ENCODE assay signal across 9 cellular contexts in genomic region chr19:55546822-55547614, GRCh38. TPM values are rescaled to one million over a fixed set of nuclear protein-coding genes. Genes with fewer than 3 reads are reported as not detected.
DNase-seq lines count a peak whose midpoint lies in the region; ATAC-seq, FAIRE-seq and TF ChIP-seq lines count a peak whose summit lies in the region.
"Had no signal": no experiment of that assay in that cellular context is flagged by ENCODE, and none has a peak within 500 bp of the region (broad histone marks: within the 10 kb centered on the region; RNA-seq: fewer than 3 reads in every experiment).

No MANE protein-coding gene starts in this region.

- peak overlapping the region; percentile 67 for H2AK9ac ChIP-seq in IMR-90 (replicated peaks; ENCODE audit: low read depth, low read length, poor library complexity)

- peak overlapping the region; percentile 43 for H3K18ac ChIP-seq in IMR-90 (ENCODE audit: low read depth, low read length)
- H3K18ac ChIP-seq in mesendoderm (ENCODE audit: low read length), result no peak overlapping the region

- H3K4ac ChIP-seq in IMR-90 (ENCODE audit: low read depth, low read length) (peak overlapping the region; percentile 76), mesendoderm (ENCODE audit: low read depth, low read length) (no peak overlapping the region)

- H2BK20ac ChIP-seq in IMR-90 (ENCODE audit: low read depth, low read length), result peak overlapping the region; percentile 83

- CTCF ChIA-PET in A549 (lab: Yijun Ruan, JAX) (interaction anchor here (1.0 to 7.6 kb wide), 12 partner anchors 12 to 406 kb away, joined by 3 to 43 read pairs (median 8); partner anchors contain the start of gene ZNF865), IMR-90 (lab: Yijun Ruan, JAX) (interaction anchor here (1.2 kb wide), 1 partner anchor 30 kb away, joined by 3 read pairs; no protein-coding TSS in a partner anchor)
- CTCF ChIA-PET in activated CD8-positive, alpha-beta memory T cell treated with anti-CD3 and anti-CD28 coated beads, Interleukin-2, amount 10 ng/mL, durations not matched to agents 7 days and 5 days (lab: Charles Lee), result interaction anchor here (1.7 kb wide), 1 partner anchor 84 kb away, joined by 4 read pairs; no protein-coding TSS in a partner anchor
- CTCF ChIA-PET in activated CD8-positive, alpha-beta T cell treated with anti-CD3 and anti-CD28 coated beads, Interleukin-2, amount 10 ng/mL, durations not matched to agents 7 days and 5 days (lab: Charles Lee), result no interaction called here

- H4K20me1 ChIP-seq in IMR-90 (ENCODE audit: insufficient read depth, low read length), result no peaks in the 10 kb centered on the region

- TF ChIP-seq RAD21 in A549 (conservative IDR thresholded peaks at IDR 0.05 in 1 of 2, IDR thresholded peaks at IDR 0.05 in 1 of 2) (0 out of 5 replicates have a peak, but pooled peaks of 1 of the 2 experiments have one; percentile 11), IMR-90 (IDR thresholded peaks at IDR 0.05; ENCODE audit: low read length) (0 out of 2 replicates have a peak, but pooled peaks have one; percentile 3)

- H3K36me3 Mint-ChIP-seq in dendritic cell treated with granulocyte-macrophage colony-stimulating factor and Interleukin-4, amounts not matched to agents 40 ng/mL and 50 ng/mL, for 4 days (ENCODE audit: low read depth), result no peaks in the 10 kb centered on the region
- H3K36me3 Mint-ChIP-seq in activated CD8-positive, alpha-beta memory T cell treated with anti-CD3 and anti-CD28 coated beads, Interleukin-2, amount 10 ng/mL, durations not matched to agents 7 days and 5 days, result no peaks in the 10 kb centered on the region
- H3K36me3 Mint-ChIP-seq in mesothelial cell of epicardium, result no peaks in the 10 kb centered on the region
- H3K36me3 Mint-ChIP-seq in activated CD8-positive, alpha-beta T cell treated with anti-CD3 and anti-CD28 coated beads, Interleukin-2, amount 10 ng/mL, durations not matched to agents 7 days and 5 days (ENCODE audit: low read depth), result no peaks in the 10 kb centered on the region

- H3K4me1 Mint-ChIP-seq in dendritic cell treated with granulocyte-macrophage colony-stimulating factor and Interleukin-4, amounts not matched to agents 40 ng/mL and 50 ng/mL, for 4 days (ENCODE audit: low read depth), result peaks cover 28% of the 10 kb centered on the region
- H3K4me1 Mint-ChIP-seq in activated CD8-positive, alpha-beta memory T cell treated with anti-CD3 and anti-CD28 coated beads, Interleukin-2, amount 10 ng/mL, durations not matched to agents 7 days and 5 days, result no peaks in the 10 kb centered on the region
- H3K4me1 Mint-ChIP-seq in mesothelial cell of epicardium, result peaks cover 18% of the 10 kb centered on the region
- no peaks in the 10 kb centered on the region for H3K4me1 Mint-ChIP-seq in activated CD8-positive, alpha-beta T cell treated with anti-CD3 and anti-CD28 coated beads, Interleukin-2, amount 10 ng/mL, durations not matched to agents 7 days and 5 days (ENCODE audit: low read depth)

- no peak for FAIRE-seq in A549 (lab: Jason Lieb, UNC)

- H3K79me1 ChIP-seq in IMR-90 (ENCODE audit: low read depth in 1 of 2, low read length in 2 of 2) (no peaks in the 10 kb centered on the region), mesendoderm (ENCODE audit: low read length) (no peaks in the 10 kb centered on the region)

- H4K5ac ChIP-seq in IMR-90 (ENCODE audit: low read depth, low read length) (peak overlapping the region; percentile 76), mesendoderm (ENCODE audit: low read length) (no peak overlapping the region)

- H3K4me1 ChIP-seq in A549, result peaks cover 63% of the 10 kb centered on the region
- peaks cover 26% of the 10 kb centered on the region for H3K4me1 ChIP-seq in IMR-90 (ENCODE audit: control insufficient read depth, insufficient read depth, low read length)
- H3K4me1 ChIP-seq in mesendoderm (ENCODE audit: control insufficient read depth, low read depth, low read length), result no peaks in the 10 kb centered on the region

- H3K4me3 ChIP-seq in A549, result peak overlapping the region; percentile 18; the same call in 2 of the 3 replicates
- no peak overlapping the region for H3K4me3 ChIP-seq in IMR-90 (ENCODE audit: insufficient read depth, low read depth, low read length)
- H3K4me3 ChIP-seq in mesendoderm (ENCODE audit: low read length), result no peak overlapping the region

- H3K56ac ChIP-seq in IMR-90 (ENCODE audit: extremely low read depth, insufficient read depth, low read length), result no peak overlapping the region
- peak overlapping the region; percentile 7 for H3K56ac ChIP-seq in mesendoderm (ENCODE audit: low read length)

- peak overlapping the region; percentile 97 to 99 for H3K27ac ChIP-seq in A549
- H3K27ac ChIP-seq in IMR-90 (ENCODE audit: insufficient read depth, low read length), result peak overlapping the region; percentile 48; the same call in 1 of the 2 replicates
- no peak overlapping the region for H3K27ac ChIP-seq in mesendoderm (ENCODE audit: low read depth, low read length)

- intact Hi-C loops in IMR-90 (cut with micrococcal nuclease), result no loop called here
- intact Hi-C loops in dendritic cell treated with granulocyte-macrophage colony-stimulating factor and Interleukin-4, amounts not matched to agents 40 ng/mL and 50 ng/mL, for 4 days (cut with micrococcal nuclease), result no loop called here

- ATAC-seq in A549 (peak; percentile 33 to 47), IMR-90 (ENCODE audit: low read depth) (peak; percentile 12)
- no peak for ATAC-seq in activated CD8-positive, alpha-beta memory T cell treated with anti-CD3 and anti-CD28 coated beads, Interleukin-2, amount 10 ng/mL, durations not matched to agents 7 days and 5 days
- no peak for ATAC-seq in activated CD8-positive, alpha-beta T cell treated with anti-CD3 and anti-CD28 coated beads, Interleukin-2, amount 10 ng/mL, durations not matched to agents 7 days and 5 days

- H3K27me3 ChIP-seq in IMR-90 (ENCODE audit: control insufficient read depth, insufficient read depth, low read length), result no peaks in the 10 kb centered on the region
- H3K27me3 ChIP-seq in mesendoderm (ENCODE audit: insufficient read depth, low read length, poor library complexity), result no peaks in the 10 kb centered on the region

- H3K36me3 ChIP-seq in IMR-90 (ENCODE audit: control insufficient read depth, insufficient read depth, low read length) (no peaks in the 10 kb centered on the region), mesendoderm (ENCODE audit: control insufficient read depth, insufficient read depth, low read length) (no peaks in the 10 kb centered on the region)

- H3K4me3 Mint-ChIP-seq in dendritic cell treated with granulocyte-macrophage colony-stimulating factor and Interleukin-4, amounts not matched to agents 40 ng/mL and 50 ng/mL, for 4 days, result no peak overlapping the region
- H3K4me3 Mint-ChIP-seq in activated CD8-positive, alpha-beta memory T cell treated with anti-CD3 and anti-CD28 coated beads, Interleukin-2, amount 10 ng/mL, durations not matched to agents 7 days and 5 days, result no peak overlapping the region
- H3K4me3 Mint-ChIP-seq in mesothelial cell of epicardium, result no peak overlapping the region
- H3K4me3 Mint-ChIP-seq in activated CD8-positive, alpha-beta T cell treated with anti-CD3 and anti-CD28 coated beads, Interleukin-2, amount 10 ng/mL, durations not matched to agents 7 days and 5 days, result no peak overlapping the region

- peaks cover 9% of the 10 kb centered on the region; the same call in 1 of the 2 replicates for H3K9me1 ChIP-seq in IMR-90 (ENCODE audit: insufficient read depth, low read length)

- POLR2A ChIA-PET in A549 (lab: Yijun Ruan, JAX), result interaction anchor here (0.6 to 4.7 kb wide), 5 partner anchors 21 to 239 kb away, joined by 3 to 44 read pairs (median 4); partner anchors contain the start of genes FIZ1, ZNF524 and ZNF865
- POLR2A ChIA-PET in IMR-90 (lab: Charles Lee; ENCODE audit: unreplicated experiment), result no interaction called here
- POLR2A ChIA-PET in activated CD8-positive, alpha-beta T cell treated with anti-CD3 and anti-CD28 coated beads, Interleukin-2, amount 10 ng/mL, durations not matched to agents 7 days and 5 days (lab: Charles Lee), result no interaction called here

- H3K9me3 ChIP-seq in A549 (no peaks in the 10 kb centered on the region), IMR-90 (ENCODE audit: control insufficient read depth, insufficient read depth, low read length) (no peaks in the 10 kb centered on the region; the same call in 1 of the 2 replicates)

- H3K23ac ChIP-seq in IMR-90 (ENCODE audit: low read depth, low read length) (peak overlapping the region; percentile 72; the same call in 1 of the 2 replicates), mesendoderm (ENCODE audit: low read length) (no peak overlapping the region)

- H3K27ac Mint-ChIP-seq in dendritic cell treated with granulocyte-macrophage colony-stimulating factor and Interleukin-4, amounts not matched to agents 40 ng/mL and 50 ng/mL, for 4 days, result peak overlapping the region; percentile 51
- no peak overlapping the region for H3K27ac Mint-ChIP-seq in activated CD8-positive, alpha-beta memory T cell treated with anti-CD3 and anti-CD28 coated beads, Interleukin-2, amount 10 ng/mL, durations not matched to agents 7 days and 5 days
- H3K27ac Mint-ChIP-seq in mesothelial cell of epicardium, result no peak overlapping the region
- H3K27ac Mint-ChIP-seq in activated CD8-positive, alpha-beta T cell treated with anti-CD3 and anti-CD28 coated beads, Interleukin-2, amount 10 ng/mL, durations not matched to agents 7 days and 5 days, result no peak overlapping the region

- H3K9ac ChIP-seq in IMR-90 (ENCODE audit: low read depth, low read length), result no peak overlapping the region
- no peak overlapping the region for H3K9ac ChIP-seq in mesendoderm (ENCODE audit: low read length)

- BruUV-seq in IMR-90 (replicated peaks; lab: Mats Ljungman, UMichigan), result no TSS peak

- peak overlapping the region; percentile 70 for H4K91ac ChIP-seq in IMR-90 (ENCODE audit: insufficient read depth, low read depth, low read length)

- no peaks in the 10 kb centered on the region for H3K79me2 ChIP-seq in mesendoderm (ENCODE audit: control insufficient read depth, insufficient read depth, low read length)

- TF ChIP-seq POLR2A in A549 (IDR thresholded peaks at IDR 0.05; ENCODE audit: low read length), result no peak
- TF ChIP-seq POLR2A in IMR-90 (IDR thresholded peaks at IDR 0.05; ENCODE audit: low read depth, low read length), result no peak

- H2BK120ac ChIP-seq in IMR-90 (ENCODE audit: low read depth, low read length), result peak overlapping the region; percentile 80
- H2BK120ac ChIP-seq in mesendoderm (ENCODE audit: low read depth, low read length), result no peak overlapping the region

- H3K14ac ChIP-seq in IMR-90 (replicated peaks; ENCODE audit: low read depth, low read length), result peak overlapping the region; percentile 85

- peak overlapping the region; percentile 93 for H2AK5ac ChIP-seq in IMR-90 (ENCODE audit: low read depth, low read length)
- H2AK5ac ChIP-seq in mesendoderm (ENCODE audit: low read length), result no peak overlapping the region

- H3K27me3 Mint-ChIP-seq in dendritic cell treated with granulocyte-macrophage colony-stimulating factor and Interleukin-4, amounts not matched to agents 40 ng/mL and 50 ng/mL, for 4 days, result peaks cover 34% of the 10 kb centered on the region
- peaks cover 12% of the 10 kb centered on the region for H3K27me3 Mint-ChIP-seq in activated CD8-positive, alpha-beta memory T cell treated with anti-CD3 and anti-CD28 coated beads, Interleukin-2, amount 10 ng/mL, durations not matched to agents 7 days and 5 days
- peaks cover 16% of the 10 kb centered on the region for H3K27me3 Mint-ChIP-seq in mesothelial cell of epicardium (ENCODE audit: low read depth)
- peaks cover 3% of the 10 kb centered on the region for H3K27me3 Mint-ChIP-seq in activated CD8-positive, alpha-beta T cell treated with anti-CD3 and anti-CD28 coated beads, Interleukin-2, amount 10 ng/mL, durations not matched to agents 7 days and 5 days (ENCODE audit: low read depth)

- no peak for TF ChIP-seq CTCF in A549 (IDR thresholded peaks at IDR 0.05)
- no peak for TF ChIP-seq CTCF in IMR-90 (conservative IDR thresholded peaks at IDR 0.05; ENCODE audit: low read depth, low read length)
- no peak for TF ChIP-seq CTCF in mesothelial cell of epicardium (IDR thresholded peaks at IDR 0.05; ENCODE audit: unreplicated experiment)

- no peak for TF ChIP-seq EP300 in A549 (IDR thresholded peaks at IDR 0.05)

- peak overlapping the region; percentile 80 for H2BK5ac ChIP-seq in IMR-90 (ENCODE audit: low read depth, low read length, poor library complexity, severe bottlenecking)
- H2BK5ac ChIP-seq in mesendoderm (ENCODE audit: low read length), result no peak overlapping the region

- H4K8ac ChIP-seq in IMR-90 (ENCODE audit: low read depth in 2 of 2, low read length in 2 of 2) (peak overlapping the region; percentile 15 to 47), mesendoderm (ENCODE audit: low read depth, low read length) (no peak overlapping the region)

- no peaks in the 10 kb centered on the region for H3K9me3 Mint-ChIP-seq in dendritic cell treated with granulocyte-macrophage colony-stimulating factor and Interleukin-4, amounts not matched to agents 40 ng/mL and 50 ng/mL, for 4 days
- H3K9me3 Mint-ChIP-seq in activated CD8-positive, alpha-beta memory T cell treated with anti-CD3 and anti-CD28 coated beads, Interleukin-2, amount 10 ng/mL, durations not matched to agents 7 days and 5 days (ENCODE audit: low read depth), result no peaks in the 10 kb centered on the region
- peaks cover 6% of the 10 kb centered on the region for H3K9me3 Mint-ChIP-seq in mesothelial cell of epicardium
- no peaks in the 10 kb centered on the region for H3K9me3 Mint-ChIP-seq in activated CD8-positive, alpha-beta T cell treated with anti-CD3 and anti-CD28 coated beads, Interleukin-2, amount 10 ng/mL, durations not matched to agents 7 days and 5 days (ENCODE audit: insufficient read depth)

- H2BK15ac ChIP-seq in IMR-90 (ENCODE audit: low read depth, low read length), result peak overlapping the region; percentile 96; the same call in 2 of the 3 replicates
- no peak overlapping the region for H2BK15ac ChIP-seq in mesendoderm (replicated peaks; ENCODE audit: low read depth)

- WGBS in A549 (ENCODE audit: missing lambda C conversion rate), result 7% methylated on average over 17 of the region's 17 CpGs
- 48% methylated on average over 3 of the region's 17 CpGs; no CpG with 5 or more reads in 1 of the 2 experiments for WGBS in IMR-90 (ENCODE audit: extremely low coverage in 2 of 2, insufficient read length in 1 of 2), 2 experiments
- WGBS in mesendoderm (ENCODE audit: extremely low coverage, insufficient coverage, low lambda C conversion rate), result no CpG with 5 or more reads among the region's 17 CpGs

- peak overlapping the region; percentile 82 for H2AFZ ChIP-seq in IMR-90 (replicated peaks; ENCODE audit: low read length, poor library complexity)

- H3K4me2 ChIP-seq in A549, result peak overlapping the region; percentile 82
- 0 out of 2 replicates have a peak overlapping the region, but pooled peaks have one; percentile 21 for H3K4me2 ChIP-seq in IMR-90 (ENCODE audit: low read depth, low read length)
- no peak overlapping the region for H3K4me2 ChIP-seq in mesendoderm (ENCODE audit: low read length)

- dilution Hi-C loops in IMR-90 (cut with HindIII; ENCODE audit: low sequenced_read_pairs, unreplicated experiment), result no loop called here

- in situ Hi-C loops in IMR-90 (cut with MboI; ENCODE audit: low sequenced_read_pairs), result no loop called here

- DNase-seq in A549 (ENCODE audit: low read depth in 1 of 2, low spot score in 1 of 2), result peak in 1 of 2 experiments; percentile 76
- peak; percentile 84 for DNase-seq in IMR-90
- no peak for DNase-seq in mesendoderm
- DNase-seq in activated CD8-positive, alpha-beta memory T cell treated with anti-CD3 and anti-CD28 coated beads, Interleukin-2, amount 10 ng/mL, durations not matched to agents 7 days and 5 days, result no peak
- DNase-seq in activated CD8-positive, alpha-beta memory T cell treated with anti-CD3 and anti-CD28 coated beads for 24 hours, result no peak
- DNase-seq in mesothelial cell of epicardium (ENCODE audit: low spot score in 2 of 2, unreplicated experiment in 2 of 2), result no peak
- no peak for DNase-seq in activated CD8-positive, alpha-beta T cell treated with anti-CD3 and anti-CD28 coated beads, Interleukin-2, amount 10 ng/mL, durations not matched to agents 7 days and 5 days

RNA-seq across cellular contexts. Expression of gene SBK3, which starts 1.7 kb away (rescaled TPM):
- polyA plus RNA-seq in A549 (2011; rRNA removed), result 0.89 and 1.1 TPM in 2 replicates
- polyA plus RNA-seq in A549 (2012; cell fraction: cytosol; rRNA removed), result 1.3 and 2.3 TPM in 2 replicates
- polyA plus RNA-seq in A549 (2012; cell fraction: nucleus; rRNA removed), result 2.2 and 2.7 TPM in 2 replicates
- 0.92 to 1.2 TPM (median 1.1 TPM) in 3 replicates for polyA plus RNA-seq in A549 (2017; fragmentation: RNase III; extraction: RNeasy Plus Mini Kit Qiagen cat#74134 plus additional on column Dnase treatment)
- polyA minus RNA-seq in A549 (2011; rRNA and poly(A)+ RNA removed), result 0.58 and 0.78 TPM in 2 replicates
- total RNA-seq in IMR-90 (2012; rRNA removed), result 0.18 TPM in 1 of 2 replicates, not detected in the other
- 0.05 and 0.16 TPM in 2 replicates for polyA plus RNA-seq in IMR-90 (2012; rRNA removed)
- polyA plus RNA-seq in IMR-90 (2012; cell fraction: cytosol; rRNA removed), result 0.08 TPM in 1 of 2 replicates, not detected in the other
- 0.15 and 0.35 TPM in 2 replicates for polyA plus RNA-seq in IMR-90 (2012; cell fraction: nucleus; rRNA removed; ENCODE audit: low replicate concordance)
- polyA plus RNA-seq in mesendoderm (2013, experiment 1 of 2), result not detected
- 0.20 TPM for polyA plus RNA-seq in mesendoderm (2013, experiment 2 of 2)
- total RNA-seq in activated CD8-positive, alpha-beta memory T cell treated with anti-CD3 and anti-CD28 coated beads, Interleukin-2, amount 10 ng/mL, durations not matched to agents 7 days and 5 days, result not detected
- total RNA-seq in mesothelial cell of epicardium, result 0.25 TPM in 1 of 3 replicates, not detected in the others
- not detected for total RNA-seq in activated CD8-positive, alpha-beta T cell treated with anti-CD3 and anti-CD28 coated beads, Interleukin-2, amount 10 ng/mL, durations not matched to agents 7 days and 5 days
- total RNA-seq: T-helper 1 cell treated with Interleukin-12 subunit alpha and Interleukin-12 subunit beta and Interleukin-4 antibody, amounts not matched to agents 30 ng/mL and 1 ng/mL, for 36 hours had no signal

RNA-seq across cellular contexts. Expression of gene SBK2, which starts 10.1 kb away (rescaled TPM):
- polyA plus RNA-seq in A549 (2011; rRNA removed) (0.65 and 0.89 TPM in 2 replicates), A549 (2017; fragmentation: RNase III; extraction: RNeasy Plus Mini Kit Qiagen cat#74134 plus additional on column Dnase treatment) (1.1 to 1.6 TPM (median 1.2 TPM) in 3 replicates), IMR-90 (2012; rRNA removed) (0.30 and 0.48 TPM in 2 replicates)
- 4.5 and 8.7 TPM in 2 replicates for polyA plus RNA-seq in A549 (2012; cell fraction: cytosol; rRNA removed)
- polyA plus RNA-seq in A549 (2012; cell fraction: nucleus; rRNA removed), result 9.2 and 13.9 TPM in 2 replicates
- polyA minus RNA-seq in A549 (2011; rRNA and poly(A)+ RNA removed), result 0.58 and 0.68 TPM in 2 replicates
- total RNA-seq in IMR-90 (2012; rRNA removed) (not detected in 2 replicates), mesothelial cell of epicardium (0.33 to 0.97 TPM (median 0.56 TPM) in 3 replicates)
- polyA plus RNA-seq in IMR-90 (2012; cell fraction: cytosol; rRNA removed), result 0.47 TPM in 1 of 2 replicates, not detected in the other
- 3.7 and 5.3 TPM in 2 replicates for polyA plus RNA-seq in IMR-90 (2012; cell fraction: nucleus; rRNA removed; ENCODE audit: low replicate concordance)
- 0.10 TPM for polyA plus RNA-seq in mesendoderm (2013, experiment 1 of 2)
- 0.10 TPM for polyA plus RNA-seq in mesendoderm (2013, experiment 2 of 2)
- not detected for total RNA-seq in activated CD8-positive, alpha-beta memory T cell treated with anti-CD3 and anti-CD28 coated beads, Interleukin-2, amount 10 ng/mL, durations not matched to agents 7 days and 5 days
- not detected for total RNA-seq in activated CD8-positive, alpha-beta T cell treated with anti-CD3 and anti-CD28 coated beads, Interleukin-2, amount 10 ng/mL, durations not matched to agents 7 days and 5 days
- total RNA-seq: T-helper 1 cell treated with Interleukin-12 subunit alpha and Interleukin-12 subunit beta and Interleukin-4 antibody, amounts not matched to agents 30 ng/mL and 1 ng/mL, for 36 hours had no signal

RNA-seq across cellular contexts. Expression of gene ZNF579, which starts 33.6 kb away (rescaled TPM):
- polyA plus RNA-seq in A549 (2011; rRNA removed) (4.2 and 6.5 TPM in 2 replicates), A549 (2017; fragmentation: RNase III; extraction: RNeasy Plus Mini Kit Qiagen cat#74134 plus additional on column Dnase treatment) (16.2 to 17.0 TPM (median 16.2 TPM) in 3 replicates), IMR-90 (2012; rRNA removed) (9.0 and 10.7 TPM in 2 replicates)
- 12.2 and 16.1 TPM in 2 replicates for polyA plus RNA-seq in A549 (2012; cell fraction: cytosol; rRNA removed)
- polyA plus RNA-seq in A549 (2012; cell fraction: nucleus; rRNA removed), result 45.5 and 51.1 TPM in 2 replicates
- polyA minus RNA-seq in A549 (2011; rRNA and poly(A)+ RNA removed), result 11.4 and 12.8 TPM in 2 replicates
- total RNA-seq in IMR-90 (2012; rRNA removed) (0.54 and 0.83 TPM in 2 replicates), mesothelial cell of epicardium (35.0 to 35.2 TPM (median 35.1 TPM) in 3 replicates)
- polyA plus RNA-seq in IMR-90 (2012; cell fraction: cytosol; rRNA removed), result 4.6 and 9.6 TPM in 2 replicates
- 19.0 and 30.7 TPM in 2 replicates for polyA plus RNA-seq in IMR-90 (2012; cell fraction: nucleus; rRNA removed; ENCODE audit: low replicate concordance)
- 13.5 TPM for polyA plus RNA-seq in mesendoderm (2013, experiment 1 of 2)
- 13.6 TPM for polyA plus RNA-seq in mesendoderm (2013, experiment 2 of 2)
- total RNA-seq in activated CD8-positive, alpha-beta memory T cell treated with anti-CD3 and anti-CD28 coated beads, Interleukin-2, amount 10 ng/mL, durations not matched to agents 7 days and 5 days, result 1 to 10 TPM; 5.6 to 7.5 TPM
- 1 to 10 TPM; 5.6 to 6.2 TPM for total RNA-seq in activated CD8-positive, alpha-beta T cell treated with anti-CD3 and anti-CD28 coated beads, Interleukin-2, amount 10 ng/mL, durations not matched to agents 7 days and 5 days

RNA-seq across cellular contexts. Expression of gene FIZ1, which starts 52.3 kb away (rescaled TPM):
- 10.3 and 10.4 TPM in 2 replicates for polyA plus RNA-seq in A549 (2011; rRNA removed)
- polyA plus RNA-seq in A549 (2012; cell fraction: cytosol; rRNA removed), result 11.8 and 16.0 TPM in 2 replicates
- polyA plus RNA-seq in A549 (2012; cell fraction: nucleus; rRNA removed), result 20.4 and 23.1 TPM in 2 replicates
- polyA plus RNA-seq in A549 (2017; fragmentation: RNase III; extraction: RNeasy Plus Mini Kit Qiagen cat#74134 plus additional on column Dnase treatment), result 15.7 to 18.0 TPM (median 16.9 TPM) in 3 replicates
- 7.9 and 10.2 TPM in 2 replicates for polyA minus RNA-seq in A549 (2011; rRNA and poly(A)+ RNA removed)
- 0.83 and 1.3 TPM in 2 replicates for total RNA-seq in IMR-90 (2012; rRNA removed)
- 5.5 and 5.9 TPM in 2 replicates for polyA plus RNA-seq in IMR-90 (2012; rRNA removed)
- 3.6 and 5.0 TPM in 2 replicates for polyA plus RNA-seq in IMR-90 (2012; cell fraction: cytosol; rRNA removed)
- polyA plus RNA-seq in IMR-90 (2012; cell fraction: nucleus; rRNA removed; ENCODE audit: low replicate concordance), result 12.9 and 19.2 TPM in 2 replicates
- 13.5 TPM for polyA plus RNA-seq in mesendoderm (2013, experiment 1 of 2)
- 13.7 TPM for polyA plus RNA-seq in mesendoderm (2013, experiment 2 of 2)
- total RNA-seq in activated CD8-positive, alpha-beta memory T cell treated with anti-CD3 and anti-CD28 coated beads, Interleukin-2, amount 10 ng/mL, durations not matched to agents 7 days and 5 days, result 10 to 100 TPM; 13.0 to 15.7 TPM
- 31.3 to 31.7 TPM (median 31.6 TPM) in 3 replicates for total RNA-seq in mesothelial cell of epicardium
- 10 to 100 TPM; 13.6 to 13.7 TPM for total RNA-seq in activated CD8-positive, alpha-beta T cell treated with anti-CD3 and anti-CD28 coated beads, Interleukin-2, amount 10 ng/mL, durations not matched to agents 7 days and 5 days

RNA-seq across cellular contexts. Expression of gene ZNF524, which starts 53.1 kb away (rescaled TPM):
- polyA plus RNA-seq in A549 (2011; rRNA removed), result 5.0 and 6.4 TPM in 2 replicates
- 13.9 and 21.7 TPM in 2 replicates for polyA plus RNA-seq in A549 (2012; cell fraction: cytosol; rRNA removed)
- polyA plus RNA-seq in A549 (2012; cell fraction: nucleus; rRNA removed), result 13.3 and 22.6 TPM in 2 replicates
- 9.3 to 9.7 TPM (median 9.7 TPM) in 3 replicates for polyA plus RNA-seq in A549 (2017; fragmentation: RNase III; extraction: RNeasy Plus Mini Kit Qiagen cat#74134 plus additional on column Dnase treatment)
- polyA minus RNA-seq in A549 (2011; rRNA and poly(A)+ RNA removed), result 2.1 and 2.5 TPM in 2 replicates
- total RNA-seq in IMR-90 (2012; rRNA removed), result 2.3 and 2.8 TPM in 2 replicates
- polyA plus RNA-seq in IMR-90 (2012; rRNA removed), result 6.6 and 8.0 TPM in 2 replicates
- polyA plus RNA-seq in IMR-90 (2012; cell fraction: cytosol; rRNA removed), result 6.2 and 14.1 TPM in 2 replicates
- polyA plus RNA-seq in IMR-90 (2012; cell fraction: nucleus; rRNA removed; ENCODE audit: low replicate concordance), result 4.0 and 9.8 TPM in 2 replicates
- 1.8 TPM for polyA plus RNA-seq in mesendoderm (2013, experiment 1 of 2)
- polyA plus RNA-seq in mesendoderm (2013, experiment 2 of 2), result 1.8 TPM
- 10 to 100 TPM; 26.5 to 30.2 TPM for total RNA-seq in activated CD8-positive, alpha-beta memory T cell treated with anti-CD3 and anti-CD28 coated beads, Interleukin-2, amount 10 ng/mL, durations not matched to agents 7 days and 5 days
- 5.3 to 7.4 TPM (median 5.7 TPM) in 3 replicates for total RNA-seq in mesothelial cell of epicardium
- 10 to 100 TPM; 21.9 to 25.2 TPM for total RNA-seq in activated CD8-positive, alpha-beta T cell treated with anti-CD3 and anti-CD28 coated beads, Interleukin-2, amount 10 ng/mL, durations not matched to agents 7 days and 5 days

Comparison
In these comparisons a context has a peak if more than half of its experiments do, and no peak if none do; other contexts are left out.
1. ATAC-seq: peak in A549 (2 of 2) and IMR-90 (single experiment); none in activated CD8-positive, alpha-beta memory T cell treated with anti-CD3 and anti-CD28 coated beads, Interleukin-2, amount 10 ng/mL, durations not matched to agents 7 days and 5 days (single experiment) and activated CD8-positive, alpha-beta T cell treated with anti-CD3 and anti-CD28 coated beads, Interleukin-2, amount 10 ng/mL, durations not matched to agents 7 days and 5 days (single experiment).